Comparison of ENCODE assay signal across 1 cellular context in the genomic region with DNA sequence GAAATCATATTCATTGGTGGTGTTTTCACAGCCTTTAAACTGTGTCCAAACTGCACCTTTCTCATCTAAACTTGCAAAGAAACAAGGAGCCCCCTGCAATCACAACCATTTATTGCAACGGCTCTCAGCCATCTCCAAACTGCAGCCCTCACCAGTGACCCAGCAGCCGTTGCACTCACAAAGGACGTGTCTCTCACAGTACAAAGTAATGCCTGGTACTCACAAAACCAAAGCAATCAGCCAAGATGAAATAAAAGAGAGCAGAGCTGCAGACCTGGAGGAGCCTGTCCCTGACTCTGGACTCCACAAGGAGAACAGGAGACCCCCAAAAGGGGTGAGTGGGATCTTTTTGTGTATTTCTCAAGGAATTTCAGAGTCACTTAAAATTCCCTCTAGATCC.
A peak's percentile ranks its signal among the peaks of the same experiment; 100 is the strongest.
TF ChIP-seq lines count a peak whose summit lies in the region.

No MANE protein-coding gene starts in this region.

TF ChIP-seq in HEK293, 187 proteins besides CTCF, POLR2A, EP300 and RAD21:
- no peak for TF ChIP-seq SP3 (tag by site-specific recombination; IDR thresholded peaks at IDR 0.05)
- TF ChIP-seq ZBTB17 (tag by site-specific recombination; IDR thresholded peaks at IDR 0.05): peak; percentile 46; the same call in 1 of the 2 replicates
